Comparison of ENCODE assay signal across 23 cellular contexts in the genomic region with DNA sequence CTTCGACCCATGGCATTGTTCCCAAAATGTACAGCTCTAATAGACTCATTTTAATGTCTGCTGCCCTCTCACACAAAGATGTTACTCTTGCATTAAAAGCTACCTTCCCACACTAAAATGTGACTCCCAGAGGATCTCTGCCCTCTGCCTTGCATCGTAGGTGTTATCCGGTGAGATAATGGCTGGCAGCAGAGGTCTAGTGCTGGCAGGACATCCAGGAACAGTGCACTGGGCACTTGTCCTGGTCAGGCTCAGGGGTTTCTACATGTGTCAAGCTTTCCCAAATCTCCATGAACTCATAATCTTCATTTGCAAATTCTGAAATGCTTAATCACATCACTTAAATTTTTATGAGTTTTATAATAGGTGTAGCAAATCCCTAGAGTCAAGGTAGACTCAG.
"Had no signal": no experiment of that assay in that cellular context is flagged by ENCODE, and none has a peak within 500 bp of the region (broad histone marks: within the 10 kb centered on the region; RNA-seq: fewer than 3 reads in every experiment).

No MANE protein-coding gene starts in this region.

- H3K4me3 ChIP-seq: K562 had no signal

- H3K36me3 ChIP-seq: brain microvascular endothelial cell, WERI-Rb-1 had no signal

- ATAC-seq: activated CD8-positive, alpha-beta T cell treated with anti-CD3 and anti-CD28 coated beads for 36 hours; activated T-cell treated with anti-CD3 and anti-CD28 coated beads, Interleukin-2, amount 50 U/mL, for 72 hours; activated T-helper 17 cell treated with anti-CD3 and anti-CD28 coated beads, Interleukin-2, amount 50 U/mL, for 72 hours; K562; Panc1 had no signal

- DNase-seq: activated CD4-positive, alpha-beta T cell treated with anti-CD3 and anti-CD28 coated beads, Interleukin-2, amount 10 ng/mL, durations not matched to agents 24 days and 14 days; activated CD4-positive, alpha-beta T cell treated with anti-CD3 and anti-CD28 coated beads, Interleukin-2, amount 50 U/mL, for 4 hours; activated CD8-positive, alpha-beta T cell treated with anti-CD3 and anti-CD28 coated beads for 36 hours; activated effector memory CD4-positive, alpha-beta T cell treated with anti-CD3 and anti-CD28 coated beads, Interleukin-2, amount 50 U/mL, for 16 hours; activated naive CD4-positive, alpha-beta T cell; activated naive CD4-positive, alpha-beta T cell treated with anti-CD3 and anti-CD28 coated beads, Interleukin-2, amount 50 U/mL, for 16 hours; activated naive CD8-positive, alpha-beta T cell treated with anti-CD3 and anti-CD28 coated beads for 36 hours; activated T-cell treated with anti-CD3 and anti-CD28 coated beads, Interleukin-2, amount 50 U/mL, for 1 hour; activated T-cell treated with anti-CD3 and anti-CD28 coated beads, Interleukin-2, amount 50 U/mL, for 72 hours; amniotic stem cell; aorta; brain microvascular endothelial cell; NCI-H1092 treated with DMSO at 0.1 percent for 48 hours; NCI-H187; NCI-H2029 treated with DMSO at 0.1 percent for 48 hours; NCI-H2107; NCI-H2171; RPMI8226; T1000; WERI-Rb-1 had no signal

- H3K27me3 ChIP-seq: brain microvascular endothelial cell had no signal

- H3K27ac ChIP-seq: brain microvascular endothelial cell, WERI-Rb-1 had no signal
